In the genomic region with DNA sequence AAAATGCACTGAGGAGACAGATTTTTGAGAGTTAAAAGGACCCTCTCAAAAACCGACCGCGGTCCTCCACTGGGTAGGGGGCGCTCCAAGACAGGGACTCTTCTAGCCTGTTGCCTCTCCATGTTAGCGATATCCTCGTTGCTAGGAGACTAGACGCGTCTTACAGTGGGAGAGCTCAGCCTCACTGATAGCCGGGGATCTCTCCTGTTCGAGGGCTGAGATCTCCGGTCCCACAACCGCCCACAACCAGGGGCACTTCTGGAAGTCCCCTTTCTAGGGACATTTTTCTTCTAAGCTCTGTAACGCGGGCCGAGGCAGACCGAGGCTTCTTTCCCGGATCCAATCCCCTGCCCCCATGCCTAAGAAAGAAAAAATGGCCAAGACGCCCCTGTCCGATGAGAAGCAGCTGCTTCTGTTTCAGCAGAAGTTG, we compare ENCODE assay signal across 8 cellular contexts. TPM values are rescaled to one million over a fixed set of nuclear protein-coding genes. Genes with fewer than 3 reads are reported as not detected.
DNase-seq lines count a peak whose midpoint lies in the region; ATAC-seq and TF ChIP-seq lines count a peak whose summit lies in the region.

No MANE protein-coding gene starts in this region.

- intact Hi-C loops in CD14-positive monocyte (cut with micrococcal nuclease) (no loop called here), left cardiac atrium (cut with DNase I) (no loop called here), prostate gland (cut with DNase I) (no loop called here)

- H3K4me3 ChIP-seq in prostate gland (peak overlapping the region; percentile 24 to 33), upper lobe of left lung (peak overlapping the region in 3 of 4 donors; percentile 33 to 47 (median 42))

- peaks cover 15% of the 10 kb centered on the region for H3K4me1 Mint-ChIP-seq in CD14-positive monocyte
- H3K4me1 Mint-ChIP-seq in activated naive CD8-positive, alpha-beta T cell treated with anti-CD3 and anti-CD28 coated beads, Interleukin-2, amount 10 ng/mL, durations not matched to agents 7 days and 5 days: peaks cover 13% of the 10 kb centered on the region

- H3K36me3 ChIP-seq in prostate gland: no peaks in the 10 kb centered on the region
- no peaks in the 10 kb centered on the region for H3K36me3 ChIP-seq in upper lobe of left lung

- peak; percentile 70 for ATAC-seq in GM21390 (IDR thresholded peaks at IDR 0.05; ENCODE audit: unreplicated experiment)
- ATAC-seq in activated naive CD8-positive, alpha-beta T cell treated with anti-CD3 and anti-CD28 coated beads, Interleukin-2, amount 10 ng/mL, durations not matched to agents 7 days and 5 days (ENCODE audit: low read depth): peak; percentile 95
- ATAC-seq in left cardiac atrium: peak; percentile 95 to 97
- peak; percentile 86 to 93 for ATAC-seq in upper lobe of left lung (ENCODE audit: low FRiP score in 2 of 2)

- no peaks in the 10 kb centered on the region for H3K9me3 Mint-ChIP-seq in CD14-positive monocyte
- no peaks in the 10 kb centered on the region for H3K9me3 Mint-ChIP-seq in activated naive CD8-positive, alpha-beta T cell treated with anti-CD3 and anti-CD28 coated beads, Interleukin-2, amount 10 ng/mL, durations not matched to agents 7 days and 5 days

- TF ChIP-seq CTCF in CD14-positive monocyte (IDR thresholded peaks at IDR 0.05): peak; percentile 70
- peak in 3 of 4 experiments; percentile 27 to 58 (median 39) for TF ChIP-seq CTCF in prostate gland (IDR thresholded peaks at IDR 0.05)
- TF ChIP-seq CTCF in upper lobe of left lung (IDR thresholded peaks at IDR 0.05): peak in 5 of 6 experiments; percentile 21 to 49 (median 44)

- H3K27ac ChIP-seq in prostate gland (no peak overlapping the region), upper lobe of left lung (peak overlapping the region in 1 of 4 donors; percentile 6)

- DNase-seq in CD14-positive monocyte (ENCODE audit: low spot score) (peak; percentile 51), M059J (ENCODE audit: low read depth) (peak; percentile 83), SKM-1 (lab: John Stamatoyannopoulos, UW; ENCODE audit: unreplicated experiment) (peak; percentile 43), left cardiac atrium (peak; percentile 86), prostate gland (ENCODE audit: low spot score) (peak; percentile 46), upper lobe of left lung (peak in 1 of 2 donors; percentile 48)
- DNase-seq in activated naive CD8-positive, alpha-beta T cell treated with anti-CD3 and anti-CD28 coated beads, Interleukin-2, amount 10 ng/mL, durations not matched to agents 7 days and 5 days: peak; percentile 73

- no peak for TF ChIP-seq EP300 in upper lobe of left lung (IDR thresholded peaks at IDR 0.05)

- H3K9me3 ChIP-seq in prostate gland (no peaks in the 10 kb centered on the region), upper lobe of left lung (no peaks in the 10 kb centered on the region)

- no peaks in the 10 kb centered on the region for H3K4me1 ChIP-seq in prostate gland (replicated peaks)
- H3K4me1 ChIP-seq in upper lobe of left lung: peaks cover 9 to 15% (median 11%) of the 10 kb centered on the region in 4 donors

- H3K27me3 Mint-ChIP-seq in CD14-positive monocyte (ENCODE audit: low read depth in 3 of 3): peaks cover 5 to 28% (median 9%) of the 10 kb centered on the region in 3 donors
- H3K27me3 Mint-ChIP-seq in activated naive CD8-positive, alpha-beta T cell treated with anti-CD3 and anti-CD28 coated beads, Interleukin-2, amount 10 ng/mL, durations not matched to agents 7 days and 5 days: peaks cover 5% of the 10 kb centered on the region

- H3K27ac Mint-ChIP-seq in CD14-positive monocyte: peak overlapping the region in 1 of 7 donors; percentile 41
- H3K27ac Mint-ChIP-seq in activated naive CD8-positive, alpha-beta T cell treated with anti-CD3 and anti-CD28 coated beads, Interleukin-2, amount 10 ng/mL, durations not matched to agents 7 days and 5 days: no peak overlapping the region

- H3K4me3 Mint-ChIP-seq in CD14-positive monocyte: peak overlapping the region; percentile 76 to 93
- H3K4me3 Mint-ChIP-seq in activated naive CD8-positive, alpha-beta T cell treated with anti-CD3 and anti-CD28 coated beads, Interleukin-2, amount 10 ng/mL, durations not matched to agents 7 days and 5 days: peak overlapping the region; percentile 73

- TF ChIP-seq POLR2A in prostate gland (IDR thresholded peaks at IDR 0.05) (no peak), upper lobe of left lung (IDR thresholded peaks at IDR 0.05) (no peak)

- POLR2A ChIA-PET in activated naive CD8-positive, alpha-beta T cell treated with anti-CD3 and anti-CD28 coated beads, Interleukin-2, amount 10 ng/mL, durations not matched to agents 7 days and 5 days (lab: Charles Lee): interaction anchor here (1.5 to 2.3 kb wide), 3 partner anchors 20 to 39 kb away, joined by 3 to 5 read pairs (median 3); a partner anchor contains a TSS

- H3K27me3 ChIP-seq in prostate gland (replicated peaks; ENCODE audit: insufficient read depth) (no peaks in the 10 kb centered on the region), upper lobe of left lung (no peaks in the 10 kb centered on the region)

- WGBS in prostate gland: 1% methylated on average over 19 of the region's 19 CpGs
- WGBS in upper lobe of left lung, 2 donors: 3 to 4% methylated on average over 19 of the region's 19 CpGs

- no peaks in the 10 kb centered on the region for H3K36me3 Mint-ChIP-seq in CD14-positive monocyte
- H3K36me3 Mint-ChIP-seq in activated naive CD8-positive, alpha-beta T cell treated with anti-CD3 and anti-CD28 coated beads, Interleukin-2, amount 10 ng/mL, durations not matched to agents 7 days and 5 days: no peaks in the 10 kb centered on the region

RNA-seq across cellular contexts. Expression of a gene that starts 21.3 kb away (rescaled TPM):
- 1 to 10 TPM; 1.5 to 2.2 TPM for polyA plus RNA-seq in CD14-positive monocyte
- total RNA-seq in M059J (2014; rRNA removed; shearing (Covaris generic)): 5.3 and 8.4 TPM in 2 replicates
- 10 to 100 TPM; 51.9 to 53.4 TPM for total RNA-seq in activated naive CD8-positive, alpha-beta T cell treated with anti-CD3 and anti-CD28 coated beads, Interleukin-2, amount 10 ng/mL, durations not matched to agents 7 days and 5 days
- total RNA-seq in left cardiac atrium (10 to 100 TPM; 14.5 to 25.0 TPM), prostate gland (10 to 100 TPM; 12.1 to 33.1 TPM), upper lobe of left lung (10 to 100 TPM in 5 of 6 donors, 1 to 10 TPM in 1; 9.4 to 31.9 (median 19.3) TPM)

RNA-seq across cellular contexts. Expression of a gene that starts 38.3 kb away (rescaled TPM):
- under 1 TPM in 1 of 2 donors, not detected in 1; 0.40 TPM for polyA plus RNA-seq in CD14-positive monocyte
- total RNA-seq in M059J (2014; rRNA removed; shearing (Covaris generic)): 0.20 TPM in 1 of 2 replicates, not detected in the other
- 1 to 10 TPM; 3.8 to 4.9 TPM for total RNA-seq in activated naive CD8-positive, alpha-beta T cell treated with anti-CD3 and anti-CD28 coated beads, Interleukin-2, amount 10 ng/mL, durations not matched to agents 7 days and 5 days
- total RNA-seq in left cardiac atrium: under 1 TPM; 0.56 to 0.79 TPM
- 1 to 10 TPM in 1 of 2 donors, under 1 TPM in 1; 0.41 to 1.6 TPM for total RNA-seq in prostate gland
- 10 to 100 TPM in 4 of 6 donors, 1 to 10 TPM in 2; 7.2 to 23.0 (median 14.2) TPM for total RNA-seq in upper lobe of left lung

RNA-seq across cellular contexts. Expression of a gene that starts 52.0 kb away (rescaled TPM):
- 10 to 100 TPM; 21.4 to 28.4 TPM for polyA plus RNA-seq in CD14-positive monocyte
- total RNA-seq in M059J (2014; rRNA removed; shearing (Covaris generic)): 60.5 and 97.2 TPM in 2 replicates
- 100 to 1,000 TPM; 135 to 162 TPM for total RNA-seq in activated naive CD8-positive, alpha-beta T cell treated with anti-CD3 and anti-CD28 coated beads, Interleukin-2, amount 10 ng/mL, durations not matched to agents 7 days and 5 days
- 10 to 100 TPM; 34.7 to 37.5 TPM for total RNA-seq in left cardiac atrium
- 10 to 100 TPM; 71.0 to 87.2 TPM for total RNA-seq in prostate gland
- total RNA-seq in upper lobe of left lung: 100 to 1,000 TPM in 1 of 6 donors, 10 to 100 TPM in 5; 64.5 to 163 (median 81.8) TPM

RNA-seq across cellular contexts. Expression of a gene that starts 53.3 kb away (rescaled TPM):
- polyA plus RNA-seq in CD14-positive monocyte: 10 to 100 TPM; 56.5 to 58.4 TPM
- 80.8 and 81.3 TPM in 2 replicates for total RNA-seq in M059J (2014; rRNA removed; shearing (Covaris generic))
- total RNA-seq in activated naive CD8-positive, alpha-beta T cell treated with anti-CD3 and anti-CD28 coated beads, Interleukin-2, amount 10 ng/mL, durations not matched to agents 7 days and 5 days: 10 to 100 TPM; 88.0 to 96.5 TPM
- 10 to 100 TPM; 72.2 to 90.5 TPM for total RNA-seq in left cardiac atrium
- total RNA-seq in prostate gland: 10 to 100 TPM; 87.6 to 92.4 TPM
- total RNA-seq in upper lobe of left lung: 100 to 1,000 TPM in 3 of 6 donors, 10 to 100 TPM in 3; 67.4 to 178 (median 99.2) TPM
